8 cellular contexts compared by ENCODE assay signal in genomic region chr7:70681847-70682350, GRCh38.
DNase-seq lines count a peak whose midpoint lies in the region; ATAC-seq and TF ChIP-seq lines count a peak whose summit lies in the region.

No MANE protein-coding gene starts in this region.

- DNase-seq in DMS 273 treated with DMSO at 0.1 percent for 48 hours (lab: John Stamatoyannopoulos, UW) (peak; percentile 73), NCI-H69 (lab: John Stamatoyannopoulos, UW) (no peak)
- peak; percentile 27 for DNase-seq in central memory CD4-positive, alpha-beta T cell
- no peak for DNase-seq in effector CD8-positive, alpha-beta T cell (lab: John Stamatoyannopoulos, UW)

- ATAC-seq in GM19351 (IDR thresholded peaks at IDR 0.05; ENCODE audit: unreplicated experiment) (peak; percentile 84), HG03354 (IDR thresholded peaks at IDR 0.05; ENCODE audit: poor library complexity, severe bottlenecking, unreplicated experiment) (peak; percentile 59), HG02981 (IDR thresholded peaks at IDR 0.05; ENCODE audit: unreplicated experiment) (no peak), SK-N-SH treated with all-trans-retinoic acid at 6 μM for 48 hours (no peak)

TF ChIP-seq in SK-N-SH treated with all-trans-retinoic acid at 6 μM for 48 hours, 23 proteins besides CTCF, POLR2A, EP300 and RAD21:
- TF ChIP-seq ARNTL (CRISPR knock-in tag; IDR thresholded peaks at IDR 0.05; ENCODE audit: borderline replicate concordance, low read depth) (no peak), PPARA (CRISPR knock-in tag; IDR thresholded peaks at IDR 0.05; ENCODE audit: borderline replicate concordance) (no peak), ESRRG (CRISPR knock-in tag; IDR thresholded peaks at IDR 0.05) (no peak), ZC3H10 (CRISPR knock-in tag; IDR thresholded peaks at IDR 0.05) (no peak), OSR1 (CRISPR knock-in tag; IDR thresholded peaks at IDR 0.05) (no peak)
- TF ChIP-seq, protein P1, sequence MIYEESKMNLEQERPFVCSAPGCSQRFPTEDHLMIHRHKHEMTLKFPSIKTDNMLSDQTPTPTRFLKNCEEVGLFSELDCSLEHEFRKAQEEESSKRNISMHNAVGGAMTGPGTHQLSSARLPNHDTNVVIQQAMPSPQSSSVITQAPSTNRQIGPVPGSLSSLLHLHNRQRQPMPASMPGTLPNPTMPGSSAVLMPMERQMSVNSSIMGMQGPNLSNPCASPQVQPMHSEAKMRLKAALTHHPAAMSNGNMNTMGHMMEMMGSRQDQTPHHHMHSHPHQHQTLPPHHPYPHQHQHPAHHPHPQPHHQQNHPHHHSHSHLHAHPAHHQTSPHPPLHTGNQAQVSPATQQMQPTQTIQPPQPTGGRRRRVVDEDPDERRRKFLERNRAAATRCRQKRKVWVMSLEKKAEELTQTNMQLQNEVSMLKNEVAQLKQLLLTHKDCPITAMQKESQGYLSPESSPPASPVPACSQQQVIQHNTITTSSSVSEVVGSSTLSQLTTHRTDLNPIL (CRISPR knock-in tag; IDR thresholded peaks at IDR 0.05; ENCODE audit: low read depth) = no peak

Comparison
In these comparisons a context has a peak if more than half of its experiments do, and no peak if none do; other contexts are left out.
1. DNase-seq: peak in DMS 273 treated with DMSO at 0.1 percent for 48 hours (single experiment) and central memory CD4-positive, alpha-beta T cell (single experiment); none in effector CD8-positive, alpha-beta T cell (single experiment) and NCI-H69 (single experiment).
2. ATAC-seq: peak in GM19351 (single experiment) and HG03354 (single experiment); none in HG02981 (single experiment) and SK-N-SH treated with all-trans-retinoic acid at 6 μM for 48 hours (single experiment).